In the genomic region with DNA sequence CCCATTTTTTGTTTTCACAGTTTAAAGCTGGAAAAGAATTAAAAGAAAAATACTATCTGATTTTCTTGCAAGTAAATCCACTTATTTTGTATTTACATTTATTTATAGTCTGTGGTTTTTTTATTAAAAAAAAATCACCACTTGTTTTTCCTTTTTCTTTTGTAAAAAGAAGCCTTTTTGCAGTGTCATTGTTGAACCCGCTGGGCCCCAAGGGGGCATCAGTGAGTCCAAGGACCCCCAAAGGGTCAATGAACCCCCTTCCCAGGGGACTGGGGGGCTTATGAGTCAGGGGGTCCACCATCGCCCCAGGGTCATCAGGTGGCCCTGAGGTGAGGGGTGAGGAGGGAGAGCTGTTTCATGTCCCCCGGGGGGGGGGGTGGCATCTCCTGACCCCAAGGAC, we compare ENCODE assay signal across 17 cellular contexts.
"Had no signal": no experiment of that assay in that cellular context is flagged by ENCODE, and none has a peak within 500 bp of the region (broad histone marks: within the 10 kb centered on the region; RNA-seq: fewer than 3 reads in every experiment).

No MANE protein-coding gene starts in this region.

- ATAC-seq: activated CD4-positive, CD25-positive, alpha-beta regulatory T cell treated with anti-CD3 and anti-CD28 coated beads, Interleukin-2, amount 50 U/mL, for 24 hours; activated naive CD8-positive, alpha-beta T cell treated with anti-CD3 and anti-CD28 coated beads, Interleukin-2, amount 50 U/mL, for 24 hours; left lobe of liver; stimulated activated memory B cell treated with anti-CD40 and anti-IgM and Interleukin-4, amounts not matched to agents 10 μg/mL and 1 μg/mL and 100 μg/mL, for 72 hours had no signal

- H3K79me2 ChIP-seq: hepatocyte had no signal

- H2AFZ ChIP-seq: hepatocyte had no signal

- DNase-seq: activated CD4-positive, alpha-beta T cell treated with anti-CD3 and anti-CD28 coated beads, Interleukin-2, amount 50 U/mL, for 1 hour; activated CD8-positive, alpha-beta memory T cell treated with anti-CD3 and anti-CD28 coated beads for 24 hours; activated naive CD4-positive, alpha-beta T cell treated with Interleukin-2 at 50 U/mL for 16 hours; activated naive CD8-positive, alpha-beta T cell treated with anti-CD3 and anti-CD28 coated beads, Interleukin-2, amount 50 U/mL, for 24 hours; islet precursor cell; midbrain; retina; stimulated activated CD4-positive, alpha-beta T cell treated with anti-CD3 and anti-CD28 coated beads, Interleukin-2, amount 100 ng/mL, for 48 hours; T-helper 9 cell; thyroid gland had no signal

- H3K27ac Mint-ChIP-seq: activated naive CD8-positive, alpha-beta T cell treated with anti-CD3 and anti-CD28 coated beads, Interleukin-2, amount 50 U/mL, for 24 hours; activated T-helper 1 cell treated with anti-CD3 and anti-CD28 coated beads, Interleukin-12 subunit alpha, Interleukin-12 subunit beta, Interleukin-2, Interleukin-4 antibody, amounts not matched to agents 30 ng/mL and 10 ng/mL and 1 ng/mL, durations not matched to agents 14 hours and 24 hours and 36 hours; stimulated activated memory B cell treated with anti-CD40 and anti-IgM and Interleukin-4, amounts not matched to agents 10 μg/mL and 1 μg/mL and 100 μg/mL, for 72 hours had no signal

- H3K4me3 Mint-ChIP-seq: activated naive CD8-positive, alpha-beta T cell treated with anti-CD3 and anti-CD28 coated beads, Interleukin-2, amount 50 U/mL, for 24 hours; activated T-helper 1 cell treated with anti-CD3 and anti-CD28 coated beads, Interleukin-12 subunit alpha, Interleukin-12 subunit beta, Interleukin-2, Interleukin-4 antibody, amounts not matched to agents 30 ng/mL and 10 ng/mL and 1 ng/mL, durations not matched to agents 14 hours and 24 hours and 36 hours; stimulated activated memory B cell treated with anti-CD40 and anti-IgM and Interleukin-4, amounts not matched to agents 10 μg/mL and 1 μg/mL and 100 μg/mL, for 72 hours had no signal

- H3K27me3 ChIP-seq: hepatocyte, thyroid gland had no signal

- H3K27ac ChIP-seq: esophagus muscularis mucosa, hepatocyte, neutrophil, thyroid gland had no signal

- H3K4me2 ChIP-seq: hepatocyte had no signal

- H3K9me3 Mint-ChIP-seq: activated naive CD8-positive, alpha-beta T cell treated with anti-CD3 and anti-CD28 coated beads, Interleukin-2, amount 50 U/mL, for 24 hours; activated T-helper 1 cell treated with anti-CD3 and anti-CD28 coated beads, Interleukin-12 subunit alpha, Interleukin-12 subunit beta, Interleukin-2, Interleukin-4 antibody, amounts not matched to agents 30 ng/mL and 10 ng/mL and 1 ng/mL, durations not matched to agents 14 hours and 24 hours and 36 hours; stimulated activated memory B cell treated with anti-CD40 and anti-IgM and Interleukin-4, amounts not matched to agents 10 μg/mL and 1 μg/mL and 100 μg/mL, for 72 hours had no signal

- H3K9me3 ChIP-seq: neutrophil, thyroid gland had no signal

- H3K4me3 ChIP-seq: esophagus muscularis mucosa, hepatocyte, thyroid gland had no signal

- H3K36me3 ChIP-seq: esophagus muscularis mucosa, neutrophil, thyroid gland had no signal

- H3K36me3 Mint-ChIP-seq: stimulated activated memory B cell treated with anti-CD40 and anti-IgM and Interleukin-4, amounts not matched to agents 10 μg/mL and 1 μg/mL and 100 μg/mL, for 72 hours had no signal

- H3K4me1 ChIP-seq: esophagus muscularis mucosa, thyroid gland had no signal
